21 cellular contexts compared by ENCODE assay signal in the genomic region with DNA sequence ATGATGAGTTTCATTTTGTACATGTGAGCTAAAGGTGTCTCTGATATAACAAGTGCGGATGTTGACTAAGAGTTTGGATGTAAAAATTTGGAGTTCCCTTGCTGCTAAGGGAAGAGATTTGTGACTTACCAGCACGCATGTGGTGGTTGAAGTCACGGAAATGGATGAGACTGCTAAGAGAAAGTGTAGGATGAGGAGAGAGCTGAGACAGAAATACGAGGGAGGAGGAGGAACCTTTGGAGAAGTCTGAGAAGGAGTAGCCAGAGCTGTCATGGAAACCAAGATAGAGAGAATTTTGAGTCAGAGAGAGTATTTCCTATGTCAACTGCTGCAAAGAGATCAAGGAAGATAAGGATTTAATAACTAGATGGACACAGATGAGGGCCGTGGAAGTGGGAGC.
DNase-seq lines count a peak whose midpoint lies in the region; ATAC-seq and TF ChIP-seq lines count a peak whose summit lies in the region.
"Had no signal": no experiment of that assay in that cellular context is flagged by ENCODE, and none has a peak within 500 bp of the region (broad histone marks: within the 10 kb centered on the region; RNA-seq: fewer than 3 reads in every experiment).

No MANE protein-coding gene starts in this region.

- no peak overlapping the region for H3K9ac ChIP-seq in SK-N-SH
- H3K9ac ChIP-seq: BLaER1, GM23248 had no signal

- CTCF ChIA-PET in SK-N-SH (lab: Yijun Ruan, JAX), result no interaction called here

- TF ChIP-seq CTCF in SK-N-SH (IDR thresholded peaks at IDR 0.05), result no peak
- no peak for TF ChIP-seq CTCF in osteoblast (IDR thresholded peaks at IDR 0.05; ENCODE audit: extremely low read depth, low read depth, low read length)

- H3K79me2 ChIP-seq in SK-N-SH (ENCODE audit: insufficient read depth), result no peaks in the 10 kb centered on the region
- H3K79me2 ChIP-seq in osteoblast (ENCODE audit: insufficient read depth, low read length), result no peaks in the 10 kb centered on the region

- H3K36me3 ChIP-seq in SK-N-SH (replicated peaks in 1 of 2; ENCODE audit: control insufficient read depth in 1 of 2, insufficient read depth in 2 of 2, low read length in 1 of 2), result no peaks in the 10 kb centered on the region
- H3K36me3 ChIP-seq in osteoblast (ENCODE audit: insufficient read depth, low read length), result no peaks in the 10 kb centered on the region
- H3K36me3 ChIP-seq: BLaER1 had no signal

- ATAC-seq in SK-N-SH treated with all-trans-retinoic acid at 6 μM for 48 hours, result no peak
- ATAC-seq: CD8-positive, alpha-beta T cell; GM12878 had no signal

- H3K4me1 ChIP-seq in SK-N-SH (ENCODE audit: control insufficient read depth in 1 of 2, insufficient read depth in 2 of 2, low read depth in 1 of 2, low read length in 1 of 2) (no peaks in the 10 kb centered on the region), osteoblast (ENCODE audit: insufficient read depth, low read length) (no peaks in the 10 kb centered on the region)
- H3K4me1 ChIP-seq: BLaER1, Caco-2 had no signal

- H3K4me3 ChIP-seq in SK-N-SH (ENCODE audit: low read depth in 2 of 2, low read length in 1 of 2), result no peak overlapping the region
- H3K4me3 ChIP-seq in osteoblast (ENCODE audit: insufficient read depth, low read length), result no peak overlapping the region
- H3K4me3 ChIP-seq: BLaER1, GM12878, GM23248 had no signal

- no peak for TF ChIP-seq EP300 in SK-N-SH (IDR thresholded peaks at IDR 0.05; ENCODE audit: borderline replicate concordance in 1 of 2, low read depth in 1 of 2, low read length in 1 of 2)

- H2AFZ ChIP-seq in SK-N-SH (ENCODE audit: low read depth) (no peak overlapping the region), osteoblast (ENCODE audit: low read length) (no peak overlapping the region)
- H2AFZ ChIP-seq: GM23248 had no signal

- POLR2A ChIA-PET in SK-N-SH (lab: Yijun Ruan, JAX), result no interaction called here

- H3F3A ChIP-seq in SK-N-SH (replicated peaks; ENCODE audit: insufficient read depth), result no peaks in the 10 kb centered on the region

- DNase-seq in SK-N-SH (no peak), inferior parietal cortex (ENCODE audit: extremely low spot score) (peak; percentile 15), osteoblast (ENCODE audit: insufficient read length, low spot score, missing footprints) (peak; percentile 25), dedifferentiated amniotic fluid mesenchymal stem cell (ENCODE audit: extremely low spot score) (no peak)
- DNase-seq in activated T-cell treated with anti-CD3 and anti-CD28 coated beads, Interleukin-2, amount 50 U/mL, for 48 hours, result no peak
- no peak for DNase-seq in NK-92 treated with Interleukin-12 subunit alpha and Interleukin-12 subunit beta, amount 100 ng/mL, for 24 hours (lab: John Stamatoyannopoulos, UW)
- DNase-seq: Caco-2; CD4-positive, CD25-positive, alpha-beta regulatory T cell; CD8-positive, alpha-beta T cell; DMS153; DND-41; EL; GDM1; GM23248; H7; HCEC 1CT had no signal

- H3K27me3 ChIP-seq in SK-N-SH (ENCODE audit: insufficient read depth), result no peaks in the 10 kb centered on the region; the same call in 1 of the 2 replicates
- no peaks in the 10 kb centered on the region for H3K27me3 ChIP-seq in osteoblast (ENCODE audit: insufficient read depth, low read length)
- H3K27me3 ChIP-seq: BLaER1 had no signal

- 23% methylated on average over 5 of the region's 5 CpGs for WGBS in SK-N-SH (ENCODE audit: low lambda C conversion rate)

- no peak overlapping the region for H3K27ac ChIP-seq in SK-N-SH (ENCODE audit: low read depth in 2 of 2, low read length in 1 of 2)
- no peak overlapping the region for H3K27ac ChIP-seq in osteoblast (ENCODE audit: low read depth, low read length)
- H3K27ac ChIP-seq: 22Rv1, BLaER1, C4-2B, GM23248 had no signal

- H4K20me1 ChIP-seq in SK-N-SH (ENCODE audit: insufficient read depth) (no peaks in the 10 kb centered on the region), osteoblast (ENCODE audit: insufficient read depth, low read length) (no peaks in the 10 kb centered on the region)
- H4K20me1 ChIP-seq: BLaER1 had no signal

- H3K9me3 ChIP-seq in SK-N-SH (no peaks in the 10 kb centered on the region), osteoblast (ENCODE audit: low read depth, low read length) (no peaks in the 10 kb centered on the region)
- H3K9me3 ChIP-seq: BLaER1, Caco-2 had no signal

- TF ChIP-seq RAD21 in SK-N-SH (IDR thresholded peaks at IDR 0.05; ENCODE audit: low read length), result no peak

- H3K9me2 ChIP-seq in SK-N-SH, result no peaks in the 10 kb centered on the region

- H3K4me2 ChIP-seq in SK-N-SH (peak overlapping the region; percentile 47), osteoblast (ENCODE audit: insufficient read depth, low read length) (no peak overlapping the region)
- H3K4me2 ChIP-seq: BLaER1 had no signal

TF ChIP-seq in SK-N-SH, 30 proteins besides CTCF, POLR2A, EP300 and RAD21:
- TF ChIP-seq, protein P1, sequence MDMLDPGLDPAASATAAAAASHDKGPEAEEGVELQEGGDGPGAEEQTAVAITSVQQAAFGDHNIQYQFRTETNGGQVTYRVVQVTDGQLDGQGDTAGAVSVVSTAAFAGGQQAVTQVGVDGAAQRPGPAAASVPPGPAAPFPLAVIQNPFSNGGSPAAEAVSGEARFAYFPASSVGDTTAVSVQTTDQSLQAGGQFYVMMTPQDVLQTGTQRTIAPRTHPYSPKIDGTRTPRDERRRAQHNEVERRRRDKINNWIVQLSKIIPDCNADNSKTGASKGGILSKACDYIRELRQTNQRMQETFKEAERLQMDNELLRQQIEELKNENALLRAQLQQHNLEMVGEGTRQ (IDR thresholded peaks at IDR 0.05; ENCODE audit: borderline replicate concordance, low read depth, low read length), result no peak
- TF ChIP-seq RFX5 (IDR thresholded peaks at IDR 0.05; ENCODE audit: low read length), result no peak

TF ChIP-seq in SK-N-SH treated with all-trans-retinoic acid at 6 μM for 48 hours, 23 proteins besides CTCF, POLR2A, EP300 and RAD21:
- TF ChIP-seq ZNF8 (CRISPR knock-in tag; IDR thresholded peaks at IDR 0.05) (no peak), ZNF70 (CRISPR knock-in tag; IDR thresholded peaks at IDR 0.05) (no peak), ZNF565 (CRISPR knock-in tag; conservative IDR thresholded peaks at IDR 0.05; ENCODE audit: low read depth) (no peak)
- TF ChIP-seq, protein P2, sequence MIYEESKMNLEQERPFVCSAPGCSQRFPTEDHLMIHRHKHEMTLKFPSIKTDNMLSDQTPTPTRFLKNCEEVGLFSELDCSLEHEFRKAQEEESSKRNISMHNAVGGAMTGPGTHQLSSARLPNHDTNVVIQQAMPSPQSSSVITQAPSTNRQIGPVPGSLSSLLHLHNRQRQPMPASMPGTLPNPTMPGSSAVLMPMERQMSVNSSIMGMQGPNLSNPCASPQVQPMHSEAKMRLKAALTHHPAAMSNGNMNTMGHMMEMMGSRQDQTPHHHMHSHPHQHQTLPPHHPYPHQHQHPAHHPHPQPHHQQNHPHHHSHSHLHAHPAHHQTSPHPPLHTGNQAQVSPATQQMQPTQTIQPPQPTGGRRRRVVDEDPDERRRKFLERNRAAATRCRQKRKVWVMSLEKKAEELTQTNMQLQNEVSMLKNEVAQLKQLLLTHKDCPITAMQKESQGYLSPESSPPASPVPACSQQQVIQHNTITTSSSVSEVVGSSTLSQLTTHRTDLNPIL (CRISPR knock-in tag; IDR thresholded peaks at IDR 0.05; ENCODE audit: low read depth), result no peak
TF ChIP-seq in SK-N-SH treated with all-trans-retinoic acid at 6 μM for 48 hours: peak in this region for 0.

Comparison
In these comparisons a context has a peak if more than half of its experiments do, and no peak if none do; other contexts are left out.
1. DNase-seq: peak in inferior parietal cortex (single experiment) and osteoblast (single experiment); none in SK-N-SH (single experiment), activated T-cell treated with anti-CD3 and anti-CD28 coated beads, Interleukin-2, amount 50 U/mL, for 48 hours (0 of 2), dedifferentiated amniotic fluid mesenchymal stem cell (single experiment) and NK-92 treated with Interleukin-12 subunit alpha and Interleukin-12 subunit beta, amount 100 ng/mL, for 24 hours (single experiment).